15 cellular contexts compared by ENCODE assay signal in the genomic region with DNA sequence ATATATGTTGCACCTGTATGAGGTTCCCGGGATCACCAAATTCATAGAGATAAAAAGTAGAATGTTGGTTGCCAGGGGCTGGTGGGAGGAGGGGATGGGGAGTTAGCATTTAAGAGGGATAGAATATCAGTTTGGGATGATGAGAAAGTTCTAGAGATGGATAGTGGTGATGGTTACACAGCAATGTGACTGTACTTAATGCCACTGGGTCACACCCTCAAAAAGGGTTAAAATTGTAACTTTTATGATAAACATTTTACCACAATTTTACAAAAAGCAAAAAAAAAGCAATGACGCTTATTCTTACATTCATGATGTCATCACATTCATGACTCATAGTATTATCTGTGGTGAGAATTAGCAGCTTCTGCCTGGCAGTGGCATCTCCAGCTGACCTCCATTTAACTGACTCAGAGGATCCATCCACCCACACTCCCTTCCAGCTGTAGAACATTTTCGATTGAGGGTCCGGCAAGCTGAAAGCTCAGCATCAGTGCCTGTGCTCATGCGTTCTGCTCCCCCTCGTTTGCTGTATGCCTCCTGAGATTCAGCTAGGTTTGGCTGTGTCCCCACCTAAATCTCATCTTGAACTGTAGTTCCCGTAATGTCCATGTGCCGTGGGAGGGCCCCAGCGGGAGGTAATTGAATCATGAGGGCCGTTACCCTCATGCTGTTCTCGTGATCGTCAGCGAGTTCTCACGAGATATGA.
DNase-seq lines count a peak whose midpoint lies in the region; ATAC-seq and TF ChIP-seq lines count a peak whose summit lies in the region.
"Had no signal": no experiment of that assay in that cellular context is flagged by ENCODE, and none has a peak within 500 bp of the region (broad histone marks: within the 10 kb centered on the region; RNA-seq: fewer than 3 reads in every experiment).

No MANE protein-coding gene starts in this region.

- H3K4ac ChIP-seq in H9 (ENCODE audit: low read depth, low read length): no peak overlapping the region
- H3K4ac ChIP-seq in mesenchymal stem cell (ENCODE audit: low read depth in 1 of 2, low read length in 2 of 2): no peak overlapping the region

- H3K27ac ChIP-seq in H9 (ENCODE audit: insufficient read length, low read depth, low read length) (no peak overlapping the region), mesenchymal stem cell (ENCODE audit: low read length, poor library complexity, severe bottlenecking) (no peak overlapping the region)
- H3K27ac ChIP-seq: esophagus squamous epithelium, HL-60 had no signal

- no peak for TF ChIP-seq CTCF in AG10803 (conservative IDR thresholded peaks at IDR 0.05; ENCODE audit: low read length)
- 0 out of 3 replicates have a peak, but pooled peaks have one; percentile 18 for TF ChIP-seq CTCF in H9 (conservative IDR thresholded peaks at IDR 0.05)

- H3K9ac ChIP-seq in H9 (ENCODE audit: extremely low read depth, insufficient read length, low read length): no peak overlapping the region
- H3K9ac ChIP-seq in mesenchymal stem cell (ENCODE audit: low read length): peak overlapping the region; percentile 7

- H4K91ac ChIP-seq in H9 (ENCODE audit: insufficient read length, low read depth, low read length) (no peak overlapping the region), mesenchymal stem cell (ENCODE audit: low read length) (no peak overlapping the region)

- no peaks in the 10 kb centered on the region for H3K9me3 Mint-ChIP-seq in H9
- H3K9me3 Mint-ChIP-seq in activated T-cell treated with anti-CD3 and anti-CD28 coated beads, Interleukin-2, amount 50 U/mL, for 72 hours: peaks cover 0 to 1% of the 10 kb centered on the region in 2 donors
- H3K9me3 Mint-ChIP-seq: CD8-positive, alpha-beta memory T cell had no signal

- H3K4me3 Mint-ChIP-seq in H9: no peak overlapping the region
- no peak overlapping the region for H3K4me3 Mint-ChIP-seq in activated T-cell treated with anti-CD3 and anti-CD28 coated beads, Interleukin-2, amount 50 U/mL, for 72 hours
- H3K4me3 Mint-ChIP-seq: CD8-positive, alpha-beta memory T cell had no signal

- DNase-seq in AG10803 (ENCODE audit: low read depth) (peak; percentile 9), H9 (no peak), mesenchymal stem cell (peak; percentile 36), NCI-H187 treated with DMSO at 0.1 percent for 48 hours (lab: John Stamatoyannopoulos, UW) (no peak), dermis blood vessel endothelial cell (no peak), KG1 (lab: John Stamatoyannopoulos, UW) (no peak)
- peak; percentile 17 to 33 for DNase-seq in activated T-cell treated with anti-CD3 and anti-CD28 coated beads, Interleukin-2, amount 50 U/mL, for 72 hours
- DNase-seq: CD8-positive, alpha-beta memory T cell; esophagus squamous epithelium; midbrain; NCI-H1105 treated with DMSO at 0.1 percent for 48 hours; NCI-H524; Right ventricle myocardium superior had no signal

- H3K4me1 ChIP-seq in H9 (ENCODE audit: insufficient read depth, low read length) (no peaks in the 10 kb centered on the region), mesenchymal stem cell (ENCODE audit: control insufficient read depth, insufficient read depth, low read depth, low read length) (no peaks in the 10 kb centered on the region)
- H3K4me1 ChIP-seq: esophagus squamous epithelium had no signal

- peak overlapping the region in 1 of 3 experiments; percentile 27; a peak in 1 of 7 replicates for H3K27ac Mint-ChIP-seq in H9
- H3K27ac Mint-ChIP-seq in activated T-cell treated with anti-CD3 and anti-CD28 coated beads, Interleukin-2, amount 50 U/mL, for 72 hours: no peak overlapping the region
- H3K27ac Mint-ChIP-seq: CD8-positive, alpha-beta memory T cell had no signal

- no peak overlapping the region for H2AK5ac ChIP-seq in H9 (ENCODE audit: insufficient read length, low read length)
- H2AK5ac ChIP-seq in mesenchymal stem cell (ENCODE audit: low read length, severe bottlenecking): no peak overlapping the region

- peaks cover 6% of the 10 kb centered on the region for H3K27me3 Mint-ChIP-seq in H9 (ENCODE audit: low read depth)
- peaks cover 18% of the 10 kb centered on the region for H3K27me3 Mint-ChIP-seq in activated T-cell treated with anti-CD3 and anti-CD28 coated beads, Interleukin-2, amount 50 U/mL, for 72 hours (ENCODE audit: low read depth)

- no peak overlapping the region for H2BK20ac ChIP-seq in H9 (ENCODE audit: low read depth, low read length, poor library complexity, severe bottlenecking)

- no peak overlapping the region for H3K14ac ChIP-seq in H9 (ENCODE audit: insufficient read depth, low read length)
- H3K14ac ChIP-seq in mesenchymal stem cell (ENCODE audit: low read length in 2 of 2): no peak overlapping the region

- no peak overlapping the region for H2BK15ac ChIP-seq in H9 (ENCODE audit: low read depth, low read length)
- H2BK15ac ChIP-seq in mesenchymal stem cell (ENCODE audit: low read depth, poor library complexity, severe bottlenecking): no peak overlapping the region

- H3K56ac ChIP-seq in H9 (ENCODE audit: insufficient read length, low read depth, low read length): no peak overlapping the region

- peak; percentile 69 to 84 for ATAC-seq in activated T-cell treated with anti-CD3 and anti-CD28 coated beads, Interleukin-2, amount 50 U/mL, for 72 hours (replicated peaks in 1 of 2)
- ATAC-seq in HG03175 (IDR thresholded peaks at IDR 0.05; ENCODE audit: unreplicated experiment): no peak

- H2BK12ac ChIP-seq in H9 (ENCODE audit: insufficient read length, low read depth, low read length) (no peak overlapping the region), mesenchymal stem cell (ENCODE audit: low read length in 2 of 2) (no peak overlapping the region)

- H3K23ac ChIP-seq in H9 (ENCODE audit: insufficient read length, low read depth, low read length) (no peak overlapping the region), mesenchymal stem cell (ENCODE audit: low read length in 2 of 2) (no peak overlapping the region)

- no peak overlapping the region for H3K4me2 ChIP-seq in H9 (ENCODE audit: insufficient read depth, insufficient read length, low read length)
- no peak overlapping the region for H3K4me2 ChIP-seq in mesenchymal stem cell (ENCODE audit: low read length, poor library complexity, severe bottlenecking)

- H2BK120ac ChIP-seq in H9 (ENCODE audit: low read depth, low read length, poor library complexity, severe bottlenecking) (no peak overlapping the region), mesenchymal stem cell (ENCODE audit: low read depth, low read length) (no peak overlapping the region)

- H3K79me1 ChIP-seq in H9 (ENCODE audit: insufficient read depth, low read depth, low read length, poor library complexity, severe bottlenecking): no peaks in the 10 kb centered on the region
- H3K79me1 ChIP-seq in mesenchymal stem cell (replicated peaks; ENCODE audit: low read length, poor library complexity, severe bottlenecking): no peaks in the 10 kb centered on the region

- no peak overlapping the region for H3K18ac ChIP-seq in H9 (ENCODE audit: insufficient read length, low read depth, low read length)
- H3K18ac ChIP-seq in mesenchymal stem cell (ENCODE audit: low read depth in 1 of 2, low read length in 2 of 2): no peak overlapping the region

- H3K9me3 ChIP-seq in H9 (ENCODE audit: control insufficient read depth, low read depth, low read length) (no peaks in the 10 kb centered on the region), mesenchymal stem cell (ENCODE audit: control insufficient read depth, low read length) (no peaks in the 10 kb centered on the region)
- H3K9me3 ChIP-seq: esophagus squamous epithelium had no signal

- no CpG with 5 or more reads among the region's 14 CpGs for WGBS in H9 (ENCODE audit: extremely low coverage, insufficient read length, low lambda C conversion rate)
- WGBS in mesenchymal stem cell: 63% methylated on average over 14 of the region's 14 CpGs

- H3K36me3 ChIP-seq in mesenchymal stem cell (ENCODE audit: control insufficient read depth in 1 of 2, insufficient read depth in 2 of 2, low read depth in 1 of 2, low read length in 2 of 2): no peaks in the 10 kb centered on the region
- H3K36me3 ChIP-seq: esophagus squamous epithelium had no signal

- H4K8ac ChIP-seq in H9 (replicated peaks; ENCODE audit: insufficient read length, low read depth, low read length) (no peak overlapping the region), mesenchymal stem cell (ENCODE audit: low read length) (no peak overlapping the region)

- no peaks in the 10 kb centered on the region for H3K79me2 ChIP-seq in H9 (ENCODE audit: insufficient read depth, low read length)

- no peaks in the 10 kb centered on the region for H4K20me1 ChIP-seq in H9 (ENCODE audit: control insufficient read depth, insufficient read depth, insufficient read length)

- H2BK5ac ChIP-seq in H9 (ENCODE audit: insufficient read length, low read length): no peak overlapping the region
- no peak overlapping the region for H2BK5ac ChIP-seq in mesenchymal stem cell (ENCODE audit: low read depth, low read length, poor library complexity, severe bottlenecking)

- H3K36me3 Mint-ChIP-seq in H9 (ENCODE audit: insufficient read depth in 1 of 3, low read depth in 3 of 3): no peaks in the 10 kb centered on the region
- no peaks in the 10 kb centered on the region for H3K36me3 Mint-ChIP-seq in activated T-cell treated with anti-CD3 and anti-CD28 coated beads, Interleukin-2, amount 50 U/mL, for 72 hours (ENCODE audit: insufficient read depth in 2 of 2)
- H3K36me3 Mint-ChIP-seq: CD8-positive, alpha-beta memory T cell had no signal

- H3T11ph ChIP-seq in H9 (ENCODE audit: low read length): no peak overlapping the region

- H2AFZ ChIP-seq in H9 (ENCODE audit: low read length) (no peak overlapping the region), mesenchymal stem cell (ENCODE audit: low read depth, low read length) (no peak overlapping the region)

- H3K4me1 Mint-ChIP-seq in H9: peaks cover 15 to 16% of the 10 kb centered on the region in 2 experiments
- peaks cover 13% of the 10 kb centered on the region for H3K4me1 Mint-ChIP-seq in activated T-cell treated with anti-CD3 and anti-CD28 coated beads, Interleukin-2, amount 50 U/mL, for 72 hours (ENCODE audit: low read depth)
- H3K4me1 Mint-ChIP-seq: CD8-positive, alpha-beta memory T cell had no signal

- no peaks in the 10 kb centered on the region for H3K23me2 ChIP-seq in H9 (ENCODE audit: insufficient read length, low read depth, low read length, poor library complexity, severe bottlenecking)

- H3K4me3 ChIP-seq in AG10803 (ENCODE audit: low read length) (no peak overlapping the region), mesenchymal stem cell (ENCODE audit: insufficient read depth in 1 of 2, low read depth in 1 of 2, low read length in 2 of 2) (peak overlapping the region in 1 of 2 experiments; percentile 42)
- H3K4me3 ChIP-seq: esophagus squamous epithelium had no signal

- H3K27me3 ChIP-seq in H9 (ENCODE audit: insufficient read depth, low read length) (0 out of 2 replicates have a peak, but pooled peaks cover 2% of the 10 kb centered on the region), mesenchymal stem cell (ENCODE audit: control insufficient read depth in 1 of 2, insufficient read depth in 1 of 2, low read length in 2 of 2) (peaks cover 15 to 23% of the 10 kb centered on the region in 2 experiments)

- H4K5ac ChIP-seq in H9 (ENCODE audit: insufficient read length, low read depth, low read length): no peak overlapping the region

Comparison
In these comparisons a context has a peak if more than half of its experiments do, and no peak if none do; other contexts are left out.
1. DNase-seq: peak in AG10803 (single experiment), activated T-cell treated with anti-CD3 and anti-CD28 coated beads, Interleukin-2, amount 50 U/mL, for 72 hours (2 of 2) and mesenchymal stem cell (single experiment); none in H9 (single experiment), NCI-H187 treated with DMSO at 0.1 percent for 48 hours (single experiment), dermis blood vessel endothelial cell (single experiment) and KG1 (single experiment).